In the genomic region with DNA sequence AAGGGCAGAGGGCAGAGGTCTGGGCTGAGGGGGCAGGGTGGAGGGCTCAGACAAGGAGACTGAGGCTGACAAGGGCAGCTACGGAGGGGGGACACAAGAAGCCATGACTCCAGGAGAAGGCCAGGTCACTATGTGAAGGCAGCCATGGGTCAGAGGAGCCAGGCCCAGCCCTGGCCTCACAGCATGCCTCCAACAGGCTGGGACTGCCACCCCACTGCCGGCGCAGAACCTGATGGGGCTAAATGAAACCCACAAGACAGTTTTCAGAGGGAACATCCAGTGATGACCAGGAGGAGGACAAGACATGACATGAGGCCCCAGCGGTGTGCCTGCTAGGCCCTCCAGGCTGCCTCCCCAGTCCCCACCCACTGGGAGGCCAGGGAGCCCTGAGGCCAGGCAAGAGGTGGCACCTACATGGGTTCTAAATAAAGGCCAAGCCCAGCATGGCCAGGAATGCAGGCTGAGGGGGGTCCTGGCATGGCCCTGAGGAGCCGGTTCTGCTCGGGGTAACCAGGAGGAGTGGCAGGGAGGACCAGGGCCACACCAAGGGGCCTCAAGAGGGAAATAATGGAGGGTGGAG, we compare ENCODE assay signal across 28 cellular contexts. TPM values are rescaled to one million over a fixed set of nuclear protein-coding genes. Genes with fewer than 3 reads are reported as not detected.
A peak's percentile ranks its signal among the peaks of the same experiment; 100 is the strongest.
DNase-seq lines count a peak whose midpoint lies in the region; ATAC-seq and TF ChIP-seq lines count a peak whose summit lies in the region.
"Had no signal": no experiment of that assay in that cellular context is flagged by ENCODE, and none has a peak within 500 bp of the region (broad histone marks: within the 10 kb centered on the region; RNA-seq: fewer than 3 reads in every experiment).

No MANE protein-coding gene starts in this region.

- 0 out of 2 replicates have a peak, but pooled peaks cover 4% of the 10 kb centered on the region for H3F3A ChIP-seq in GM23338 (replicated peaks; ENCODE audit: low read depth)

- H3K9me3 ChIP-seq in osteoblast (ENCODE audit: low read depth, low read length), result no peaks in the 10 kb centered on the region
- no peaks in the 10 kb centered on the region for H3K9me3 ChIP-seq in tibial artery
- H3K9me3 ChIP-seq: gastroesophageal sphincter, ovary had no signal

- H3K27me3 ChIP-seq in GM23338 (ENCODE audit: insufficient read depth) (no peaks in the 10 kb centered on the region), osteoblast (ENCODE audit: insufficient read depth, low read length) (no peaks in the 10 kb centered on the region), tibial artery (no peaks in the 10 kb centered on the region)
- H3K27me3 ChIP-seq: gastroesophageal sphincter, ovary had no signal

- no peak overlapping the region for H3K4me3 ChIP-seq in GM23338
- no peak overlapping the region for H3K4me3 ChIP-seq in osteoblast (ENCODE audit: insufficient read depth, low read length)
- H3K4me3 ChIP-seq in tibial artery, result no peak overlapping the region
- H3K4me3 ChIP-seq: gastroesophageal sphincter, GM12878, ovary had no signal

- H3K27ac ChIP-seq in GM23338 (ENCODE audit: low read depth), result no peak overlapping the region
- peak overlapping the region; percentile 44 for H3K27ac ChIP-seq in caudate nucleus (ENCODE audit: low read depth, low read length)
- no peak overlapping the region for H3K27ac ChIP-seq in osteoblast (ENCODE audit: low read depth, low read length)
- H3K27ac ChIP-seq in tibial artery, result no peak overlapping the region
- H3K27ac ChIP-seq: gastroesophageal sphincter, HL-60, ovary, VCaP had no signal

- H3K9me2 ChIP-seq in GM23338 (ENCODE audit: insufficient read depth), result no peaks in the 10 kb centered on the region

- H3K4me2 ChIP-seq in GM23338 (no peak overlapping the region), osteoblast (ENCODE audit: insufficient read depth, low read length) (no peak overlapping the region)

- H3K27me3 Mint-ChIP-seq in GM23338 (ENCODE audit: insufficient read depth, low read depth, poor library complexity), result peaks cover 2% of the 10 kb centered on the region
- H3K27me3 Mint-ChIP-seq: activated CD4-positive, alpha-beta T cell treated with anti-CD3 and anti-CD28 coated beads, Interleukin-2, amount 10 ng/mL, durations not matched to agents 7 days and 5 days; CD8-positive, alpha-beta memory T cell had no signal

- TF ChIP-seq CTCF in GM23338 (conservative IDR thresholded peaks at IDR 0.05; ENCODE audit: low read depth in 2 of 2), result no peak
- TF ChIP-seq CTCF in osteoblast (IDR thresholded peaks at IDR 0.05; ENCODE audit: extremely low read depth, low read depth, low read length), result no peak
- TF ChIP-seq CTCF in tibial artery (IDR thresholded peaks at IDR 0.05), result no peak

- H3K4me1 ChIP-seq in GM23338 (ENCODE audit: insufficient read depth) (no peaks in the 10 kb centered on the region), osteoblast (ENCODE audit: insufficient read depth, low read length) (no peaks in the 10 kb centered on the region), tibial artery (no peaks in the 10 kb centered on the region)
- H3K4me1 ChIP-seq: gastroesophageal sphincter had no signal

- H3K36me3 ChIP-seq in GM23338 (ENCODE audit: insufficient read depth) (peaks cover 47% of the 10 kb centered on the region), osteoblast (ENCODE audit: insufficient read depth, low read length) (peaks cover 92% of the 10 kb centered on the region), tibial artery (peaks cover 95 to 100% (median 99%) of the 10 kb centered on the region in 3 donors)
- H3K36me3 ChIP-seq: ovary had no signal

- H3K4me1 Mint-ChIP-seq in GM23338, result no peaks in the 10 kb centered on the region
- H3K4me1 Mint-ChIP-seq: brain, H9, nephron had no signal

- no peak overlapping the region for H2AFZ ChIP-seq in GM23338
- no peak overlapping the region for H2AFZ ChIP-seq in osteoblast (ENCODE audit: low read length)

- ATAC-seq in activated naive CD4-positive, alpha-beta T cell treated with anti-CD3 and anti-CD28 coated beads, Interleukin-2, amount 50 U/mL, for 72 hours, result no peak
- ATAC-seq in GM23338, result no peak
- ATAC-seq: gastroesophageal sphincter, GM12878 had no signal

- intact Hi-C loops in tibial artery (cut with DNase I; ENCODE audit: low total_unique reads), result no loop called here

- peaks cover 17 to 37% of the 10 kb centered on the region in 2 donors for H3K36me3 Mint-ChIP-seq in activated naive CD4-positive, alpha-beta T cell treated with anti-CD3 and anti-CD28 coated beads, Interleukin-2, amount 50 U/mL, for 72 hours
- peaks cover 89% of the 10 kb centered on the region for H3K36me3 Mint-ChIP-seq in GM23338 (ENCODE audit: low read depth)

- H3K79me2 ChIP-seq in GM23338 (replicated peaks; ENCODE audit: insufficient read depth) (no peaks in the 10 kb centered on the region), osteoblast (ENCODE audit: insufficient read depth, low read length) (no peaks in the 10 kb centered on the region)

- H3K4me3 Mint-ChIP-seq in GM23338, result no peak overlapping the region
- H3K4me3 Mint-ChIP-seq: activated CD4-positive, alpha-beta T cell treated with anti-CD3 and anti-CD28 coated beads, Interleukin-2, amount 10 ng/mL, durations not matched to agents 7 days and 5 days; brain; H9; nephron had no signal

- H4K20me1 ChIP-seq in GM23338 (replicated peaks; ENCODE audit: insufficient read depth), result no peaks in the 10 kb centered on the region; the same call in none of the 2 replicates
- H4K20me1 ChIP-seq in osteoblast (ENCODE audit: insufficient read depth, low read length), result peaks cover 3% of the 10 kb centered on the region

- peaks cover 0 to 7% of the 10 kb centered on the region in 2 donors for H3K9me3 Mint-ChIP-seq in activated naive CD4-positive, alpha-beta T cell treated with anti-CD3 and anti-CD28 coated beads, Interleukin-2, amount 50 U/mL, for 72 hours
- no peaks in the 10 kb centered on the region; the same call in 2 of the 3 replicates for H3K9me3 Mint-ChIP-seq in GM23338
- H3K9me3 Mint-ChIP-seq: brain; CD8-positive, alpha-beta memory T cell; H9; nephron had no signal

- DNase-seq in activated naive CD4-positive, alpha-beta T cell treated with anti-CD3 and anti-CD28 coated beads, Interleukin-2, amount 50 U/mL, for 72 hours (ENCODE audit: low spot score in 2 of 2), result no peak
- DNase-seq in activated naive CD4-positive, alpha-beta T cell (lab: John Stamatoyannopoulos, UW), result no peak
- DNase-seq in GM23338 (ENCODE audit: low spot score), result no peak
- no peak for DNase-seq in caudate nucleus (lab: John Stamatoyannopoulos, UW)
- peak; percentile 25 for DNase-seq in osteoblast (ENCODE audit: insufficient read length, low spot score, missing footprints)
- no peak for DNase-seq in LoVo (ENCODE audit: low spot score)
- no peak for DNase-seq in tibial artery
- DNase-seq: activated CD4-positive, alpha-beta T cell treated with anti-CD3 and anti-CD28 coated beads, Interleukin-2, amount 10 ng/mL, durations not matched to agents 7 days and 5 days; activated naive CD4-positive, alpha-beta T cell treated with Interleukin-2 at 50 U/mL for 16 hours; AML-193; CD8-positive, alpha-beta memory T cell; DMS 273 treated with DMSO at 0.1 percent for 48 hours; effector CD4-positive, alpha-beta T cell; H9; hippocampal formation; Karpas-422; NCI-H1436 treated with DMSO at 0.1 percent for 48 hours; NCI-H226; ovary; SIG-M5; stimulated activated naive CD4-positive, alpha-beta T cell; T-helper 9 cell had no signal

- peak overlapping the region; percentile 7 to 97 for H3K27ac Mint-ChIP-seq in activated naive CD4-positive, alpha-beta T cell treated with anti-CD3 and anti-CD28 coated beads, Interleukin-2, amount 50 U/mL, for 72 hours
- no peak overlapping the region for H3K27ac Mint-ChIP-seq in GM23338
- H3K27ac Mint-ChIP-seq: nephron had no signal

TF ChIP-seq in GM23338, 12 proteins besides CTCF, POLR2A, EP300 and RAD21:
- 0 out of 2 replicates have a peak, but pooled peaks have one; percentile 20 for TF ChIP-seq POLR2AphosphoS5 (IDR thresholded peaks at IDR 0.05; ENCODE audit: low read depth)
- TF ChIP-seq STAT1 (IDR thresholded peaks at IDR 0.05; ENCODE audit: unreplicated experiment), result no peak

RNA-seq across cellular contexts. Expression of gene LSS, which starts 27.3 kb away (rescaled TPM):
- 10 to 100 TPM; 17.8 to 26.2 TPM for total RNA-seq in activated naive CD4-positive, alpha-beta T cell treated with anti-CD3 and anti-CD28 coated beads, Interleukin-2, amount 50 U/mL, for 72 hours
- 216 and 237 TPM in 2 replicates for total RNA-seq in GM23338 (2014; rRNA removed; shearing (Covaris generic))
- 49.3 and 55.0 TPM in 2 replicates for polyA plus RNA-seq in GM23338 (2016; fragmentation: Nextera tagmentation; extraction: Ambion mirVana)
- 122 and 145 TPM in 2 replicates for total RNA-seq in osteoblast

RNA-seq across cellular contexts. Expression of gene MCM3AP, which starts 29.6 kb away (rescaled TPM):
- total RNA-seq in activated naive CD4-positive, alpha-beta T cell treated with anti-CD3 and anti-CD28 coated beads, Interleukin-2, amount 50 U/mL, for 72 hours, result 100 to 1,000 TPM; 105 to 119 TPM
- total RNA-seq in GM23338 (2014; rRNA removed; shearing (Covaris generic)), result 123 and 167 TPM in 2 replicates
- polyA plus RNA-seq in GM23338 (2016; fragmentation: Nextera tagmentation; extraction: Ambion mirVana), result 39.2 and 44.4 TPM in 2 replicates
- 63.6 and 64.8 TPM in 2 replicates for total RNA-seq in osteoblast

RNA-seq across cellular contexts. Expression of gene YBEY, which starts 30.3 kb away (rescaled TPM):
- 10 to 100 TPM in 1 of 2 donors, 1 to 10 TPM in 1; 9.1 to 10.4 TPM for total RNA-seq in activated naive CD4-positive, alpha-beta T cell treated with anti-CD3 and anti-CD28 coated beads, Interleukin-2, amount 50 U/mL, for 72 hours
- total RNA-seq in GM23338 (2014; rRNA removed; shearing (Covaris generic)), result 31.8 and 33.0 TPM in 2 replicates
- 28.1 and 34.0 TPM in 2 replicates for polyA plus RNA-seq in GM23338 (2016; fragmentation: Nextera tagmentation; extraction: Ambion mirVana)
- total RNA-seq in osteoblast, result 12.4 and 18.8 TPM in 2 replicates
